ENCODE assay signal across 1 cellular context in the genomic region with DNA sequence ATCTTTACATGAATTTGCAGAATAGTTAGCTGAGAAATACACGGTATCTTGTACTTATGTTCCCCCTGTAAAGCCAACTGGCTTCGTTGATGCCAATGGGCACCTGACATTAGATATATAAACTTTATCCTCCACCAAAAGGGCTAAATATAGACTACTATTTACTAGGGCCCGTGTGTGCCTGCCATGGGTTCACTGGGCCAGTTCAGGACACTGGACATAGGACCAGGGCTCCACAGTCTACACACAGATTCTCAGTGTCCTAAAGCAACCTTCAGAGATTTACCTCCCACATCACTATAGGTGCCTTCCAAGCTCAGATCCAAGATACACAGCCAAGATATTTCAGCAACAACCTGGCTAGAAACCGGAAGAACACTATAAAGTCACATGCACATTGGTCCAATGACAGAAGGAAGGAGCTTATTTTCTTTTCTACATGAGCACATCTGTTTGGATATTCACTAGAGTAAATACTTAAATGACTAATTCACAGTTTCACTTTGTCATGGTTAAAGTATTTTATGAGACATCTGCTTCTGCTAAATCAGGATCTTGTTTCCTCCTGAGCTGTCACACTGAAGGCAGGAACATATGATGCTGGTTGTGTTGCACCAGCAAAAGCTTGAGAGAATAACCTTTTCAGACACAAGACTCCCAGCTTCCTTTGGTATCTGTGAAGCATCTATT.
TF ChIP-seq lines count a peak whose summit lies in the region.

No MANE protein-coding gene starts in this region.

TF ChIP-seq in GM12878, 131 proteins besides CTCF, POLR2A, EP300 and RAD21 (continued from another document and continues in another):
- no peak for TF ChIP-seq KLF5 (IDR thresholded peaks at IDR 0.05; ENCODE audit: partially characterized antibody)
- TF ChIP-seq JUND (IDR thresholded peaks at IDR 0.05; ENCODE audit: low read depth, low read length): 0 out of 2 replicates have a peak, but pooled peaks have one; percentile 46
- TF ChIP-seq TCF3 (IDR thresholded peaks at IDR 0.05; ENCODE audit: borderline replicate concordance, insufficient read depth, low read depth, low read length): no peak
- peak; percentile 88 for TF ChIP-seq JUNB (IDR thresholded peaks at IDR 0.05)
- TF ChIP-seq, protein P1, sequence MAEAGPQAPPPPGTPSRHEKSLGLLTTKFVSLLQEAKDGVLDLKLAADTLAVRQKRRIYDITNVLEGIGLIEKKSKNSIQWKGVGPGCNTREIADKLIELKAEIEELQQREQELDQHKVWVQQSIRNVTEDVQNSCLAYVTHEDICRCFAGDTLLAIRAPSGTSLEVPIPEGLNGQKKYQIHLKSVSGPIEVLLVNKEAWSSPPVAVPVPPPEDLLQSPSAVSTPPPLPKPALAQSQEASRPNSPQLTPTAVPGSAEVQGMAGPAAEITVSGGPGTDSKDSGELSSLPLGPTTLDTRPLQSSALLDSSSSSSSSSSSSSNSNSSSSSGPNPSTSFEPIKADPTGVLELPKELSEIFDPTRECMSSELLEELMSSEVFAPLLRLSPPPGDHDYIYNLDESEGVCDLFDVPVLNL (IDR thresholded peaks at IDR 0.05; ENCODE audit: low read depth, low read length): no peak
- no peak for TF ChIP-seq SMAD1 (IDR thresholded peaks at IDR 0.05; ENCODE audit: low read depth, partially characterized antibody)
- no peak for TF ChIP-seq SMAD5 (IDR thresholded peaks at IDR 0.05; ENCODE audit: low read depth)
- TF ChIP-seq, protein P2, sequence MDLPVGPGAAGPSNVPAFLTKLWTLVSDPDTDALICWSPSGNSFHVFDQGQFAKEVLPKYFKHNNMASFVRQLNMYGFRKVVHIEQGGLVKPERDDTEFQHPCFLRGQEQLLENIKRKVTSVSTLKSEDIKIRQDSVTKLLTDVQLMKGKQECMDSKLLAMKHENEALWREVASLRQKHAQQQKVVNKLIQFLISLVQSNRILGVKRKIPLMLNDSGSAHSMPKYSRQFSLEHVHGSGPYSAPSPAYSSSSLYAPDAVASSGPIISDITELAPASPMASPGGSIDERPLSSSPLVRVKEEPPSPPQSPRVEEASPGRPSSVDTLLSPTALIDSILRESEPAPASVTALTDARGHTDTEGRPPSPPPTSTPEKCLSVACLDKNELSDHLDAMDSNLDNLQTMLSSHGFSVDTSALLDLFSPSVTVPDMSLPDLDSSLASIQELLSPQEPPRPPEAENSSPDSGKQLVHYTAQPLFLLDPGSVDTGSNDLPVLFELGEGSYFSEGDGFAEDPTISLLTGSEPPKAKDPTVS (IDR thresholded peaks at IDR 0.05; ENCODE audit: low read depth, low read length): no peak
- TF ChIP-seq MEF2A (IDR thresholded peaks at IDR 0.05; ENCODE audit: insufficient read depth, low read depth, low read length): peak; percentile 49; the same call in 1 of the 2 replicates
- TF ChIP-seq DPF2 (IDR thresholded peaks at IDR 0.05): peak; percentile 26; the same call in 1 of the 2 replicates
- no peak for TF ChIP-seq MXI1 (IDR thresholded peaks at IDR 0.05; ENCODE audit: low read depth, low read length)
- peak; percentile 31; the same call in 1 of the 2 replicates for TF ChIP-seq MTA2 (IDR thresholded peaks at IDR 0.05; ENCODE audit: low read depth)
- TF ChIP-seq BRCA1 (IDR thresholded peaks at IDR 0.05; ENCODE audit: low read depth, low read length): no peak
- no peak for TF ChIP-seq CHD1 (IDR thresholded peaks at IDR 0.05; ENCODE audit: low read depth, low read length)
- no peak for TF ChIP-seq EZH2 (IDR thresholded peaks at IDR 0.05; ENCODE audit: borderline replicate concordance, control insufficient read depth, low read depth, low read length)
- no peak for TF ChIP-seq CHD4 (IDR thresholded peaks at IDR 0.05)
- no peak for TF ChIP-seq HDAC6 (IDR thresholded peaks at IDR 0.05; ENCODE audit: unreplicated experiment)
- TF ChIP-seq POLR2AphosphoS2 (IDR thresholded peaks at IDR 0.05; ENCODE audit: low read depth, low read length): no peak
- peak; percentile 37; the same call in 1 of the 2 replicates for TF ChIP-seq RUNX3 (IDR thresholded peaks at IDR 0.05; ENCODE audit: low read length)
- TF ChIP-seq SIX5 (IDR thresholded peaks at IDR 0.05; ENCODE audit: low read depth, low read length, severe bottlenecking): no peak
- TF ChIP-seq RBBP5 (conservative IDR thresholded peaks at IDR 0.05): no peak
- TF ChIP-seq CBFB (IDR thresholded peaks at IDR 0.05; ENCODE audit: low read depth): no peak
- no peak for TF ChIP-seq ASH2L (IDR thresholded peaks at IDR 0.05; ENCODE audit: borderline replicate concordance, low read depth)
- TF ChIP-seq SUZ12 (IDR thresholded peaks at IDR 0.05; ENCODE audit: unreplicated experiment): no peak
- no peak for TF ChIP-seq MYB (IDR thresholded peaks at IDR 0.05; ENCODE audit: borderline replicate concordance, low read depth, low read length)
- TF ChIP-seq, protein P3, sequence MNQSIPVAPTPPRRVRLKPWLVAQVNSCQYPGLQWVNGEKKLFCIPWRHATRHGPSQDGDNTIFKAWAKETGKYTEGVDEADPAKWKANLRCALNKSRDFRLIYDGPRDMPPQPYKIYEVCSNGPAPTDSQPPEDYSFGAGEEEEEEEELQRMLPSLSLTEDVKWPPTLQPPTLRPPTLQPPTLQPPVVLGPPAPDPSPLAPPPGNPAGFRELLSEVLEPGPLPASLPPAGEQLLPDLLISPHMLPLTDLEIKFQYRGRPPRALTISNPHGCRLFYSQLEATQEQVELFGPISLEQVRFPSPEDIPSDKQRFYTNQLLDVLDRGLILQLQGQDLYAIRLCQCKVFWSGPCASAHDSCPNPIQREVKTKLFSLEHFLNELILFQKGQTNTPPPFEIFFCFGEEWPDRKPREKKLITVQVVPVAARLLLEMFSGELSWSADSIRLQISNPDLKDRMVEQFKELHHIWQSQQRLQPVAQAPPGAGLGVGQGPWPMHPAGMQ (IDR thresholded peaks at IDR 0.05; ENCODE audit: borderline replicate concordance): no peak
- peak; percentile 63; the same call in 1 of the 2 replicates for TF ChIP-seq IRF4 (IDR thresholded peaks at IDR 0.05; ENCODE audit: low read depth, low read length)
- peak; percentile 78 to 80; a peak in 3 of 4 replicates for TF ChIP-seq IKZF2 (IDR thresholded peaks at IDR 0.05)
- no peak for TF ChIP-seq SUPT20H (IDR thresholded peaks at IDR 0.05; ENCODE audit: borderline replicate concordance, control insufficient read depth, low read depth, low read length)
- no peak for TF ChIP-seq ZNF274 (IDR thresholded peaks at IDR 0.05; ENCODE audit: insufficient read depth, insufficient read length)
- peak; percentile 76 for TF ChIP-seq CREM (IDR thresholded peaks at IDR 0.05; ENCODE audit: low read depth)
- TF ChIP-seq RAD51 (IDR thresholded peaks at IDR 0.05): peak; percentile 64; the same call in 1 of the 2 replicates
- no peak for TF ChIP-seq CEBPB (IDR thresholded peaks at IDR 0.05; ENCODE audit: borderline replicate concordance in 1 of 2, low read depth in 2 of 2, low read length in 2 of 2)
- TF ChIP-seq, protein P4, sequence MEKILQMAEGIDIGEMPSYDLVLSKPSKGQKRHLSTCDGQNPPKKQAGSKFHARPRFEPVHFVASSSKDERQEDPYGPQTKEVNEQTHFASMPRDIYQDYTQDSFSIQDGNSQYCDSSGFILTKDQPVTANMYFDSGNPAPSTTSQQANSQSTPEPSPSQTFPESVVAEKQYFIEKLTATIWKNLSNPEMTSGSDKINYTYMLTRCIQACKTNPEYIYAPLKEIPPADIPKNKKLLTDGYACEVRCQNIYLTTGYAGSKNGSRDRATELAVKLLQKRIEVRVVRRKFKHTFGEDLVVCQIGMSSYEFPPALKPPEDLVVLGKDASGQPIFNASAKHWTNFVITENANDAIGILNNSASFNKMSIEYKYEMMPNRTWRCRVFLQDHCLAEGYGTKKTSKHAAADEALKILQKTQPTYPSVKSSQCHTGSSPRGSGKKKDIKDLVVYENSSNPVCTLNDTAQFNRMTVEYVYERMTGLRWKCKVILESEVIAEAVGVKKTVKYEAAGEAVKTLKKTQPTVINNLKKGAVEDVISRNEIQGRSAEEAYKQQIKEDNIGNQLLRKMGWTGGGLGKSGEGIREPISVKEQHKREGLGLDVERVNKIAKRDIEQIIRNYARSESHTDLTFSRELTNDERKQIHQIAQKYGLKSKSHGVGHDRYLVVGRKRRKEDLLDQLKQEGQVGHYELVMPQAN (conservative IDR thresholded peaks at IDR 0.05): no peak
- TF ChIP-seq, protein P5, sequence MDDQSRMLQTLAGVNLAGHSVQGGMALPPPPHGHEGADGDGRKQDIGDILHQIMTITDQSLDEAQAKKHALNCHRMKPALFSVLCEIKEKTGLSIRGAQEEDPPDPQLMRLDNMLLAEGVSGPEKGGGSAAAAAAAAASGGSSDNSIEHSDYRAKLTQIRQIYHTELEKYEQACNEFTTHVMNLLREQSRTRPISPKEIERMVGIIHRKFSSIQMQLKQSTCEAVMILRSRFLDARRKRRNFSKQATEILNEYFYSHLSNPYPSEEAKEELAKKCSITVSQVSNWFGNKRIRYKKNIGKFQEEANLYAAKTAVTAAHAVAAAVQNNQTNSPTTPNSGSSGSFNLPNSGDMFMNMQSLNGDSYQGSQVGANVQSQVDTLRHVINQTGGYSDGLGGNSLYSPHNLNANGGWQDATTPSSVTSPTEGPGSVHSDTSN (IDR thresholded peaks at IDR 0.05; ENCODE audit: insufficient replicate concordance, low read depth, low read length): no peak
- TF ChIP-seq MYC (IDR thresholded peaks at IDR 0.05; ENCODE audit: insufficient read depth, insufficient read length, insufficient replicate concordance, low read length, severe bottlenecking): no peak
- TF ChIP-seq, protein P6, sequence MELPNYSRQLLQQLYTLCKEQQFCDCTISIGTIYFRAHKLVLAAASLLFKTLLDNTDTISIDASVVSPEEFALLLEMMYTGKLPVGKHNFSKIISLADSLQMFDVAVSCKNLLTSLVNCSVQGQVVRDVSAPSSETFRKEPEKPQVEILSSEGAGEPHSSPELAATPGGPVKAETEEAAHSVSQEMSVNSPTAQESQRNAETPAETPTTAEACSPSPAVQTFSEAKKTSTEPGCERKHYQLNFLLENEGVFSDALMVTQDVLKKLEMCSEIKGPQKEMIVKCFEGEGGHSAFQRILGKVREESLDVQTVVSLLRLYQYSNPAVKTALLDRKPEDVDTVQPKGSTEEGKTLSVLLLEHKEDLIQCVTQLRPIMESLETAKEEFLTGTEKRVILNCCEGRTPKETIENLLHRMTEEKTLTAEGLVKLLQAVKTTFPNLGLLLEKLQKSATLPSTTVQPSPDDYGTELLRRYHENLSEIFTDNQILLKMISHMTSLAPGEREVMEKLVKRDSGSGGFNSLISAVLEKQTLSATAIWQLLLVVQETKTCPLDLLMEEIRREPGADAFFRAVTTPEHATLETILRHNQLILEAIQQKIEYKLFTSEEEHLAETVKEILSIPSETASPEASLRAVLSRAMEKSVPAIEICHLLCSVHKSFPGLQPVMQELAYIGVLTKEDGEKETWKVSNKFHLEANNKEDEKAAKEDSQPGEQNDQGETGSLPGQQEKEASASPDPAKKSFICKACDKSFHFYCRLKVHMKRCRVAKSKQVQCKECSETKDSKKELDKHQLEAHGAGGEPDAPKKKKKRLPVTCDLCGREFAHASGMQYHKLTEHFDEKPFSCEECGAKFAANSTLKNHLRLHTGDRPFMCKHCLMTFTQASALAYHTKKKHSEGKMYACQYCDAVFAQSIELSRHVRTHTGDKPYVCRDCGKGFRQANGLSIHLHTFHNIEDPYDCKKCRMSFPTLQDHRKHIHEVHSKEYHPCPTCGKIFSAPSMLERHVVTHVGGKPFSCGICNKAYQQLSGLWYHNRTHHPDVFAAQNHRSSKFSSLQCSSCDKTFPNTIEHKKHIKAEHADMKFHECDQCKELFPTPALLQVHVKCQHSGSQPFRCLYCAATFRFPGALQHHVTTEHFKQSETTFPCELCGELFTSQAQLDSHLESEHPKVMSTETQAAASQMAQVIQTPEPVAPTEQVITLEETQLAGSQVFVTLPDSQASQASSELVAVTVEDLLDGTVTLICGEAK (IDR thresholded peaks at IDR 0.05; ENCODE audit: borderline replicate concordance): no peak; the same call in 1 of the 2 replicates
- TF ChIP-seq TCF7 (IDR thresholded peaks at IDR 0.05; ENCODE audit: borderline replicate concordance): no peak
- TF ChIP-seq SREBF1 (IDR thresholded peaks at IDR 0.05; ENCODE audit: low read length): no peak
- 0 out of 4 replicates have a peak, but pooled peaks of 1 of the 2 experiments have one; percentile 31 for TF ChIP-seq SRF (IDR thresholded peaks at IDR 0.05; ENCODE audit: low read depth in 2 of 2, low read length in 2 of 2)
- no peak for TF ChIP-seq HDGF (IDR thresholded peaks at IDR 0.05)
- TF ChIP-seq ZNF24 (IDR thresholded peaks at IDR 0.05): no peak
- TF ChIP-seq, protein P7, sequence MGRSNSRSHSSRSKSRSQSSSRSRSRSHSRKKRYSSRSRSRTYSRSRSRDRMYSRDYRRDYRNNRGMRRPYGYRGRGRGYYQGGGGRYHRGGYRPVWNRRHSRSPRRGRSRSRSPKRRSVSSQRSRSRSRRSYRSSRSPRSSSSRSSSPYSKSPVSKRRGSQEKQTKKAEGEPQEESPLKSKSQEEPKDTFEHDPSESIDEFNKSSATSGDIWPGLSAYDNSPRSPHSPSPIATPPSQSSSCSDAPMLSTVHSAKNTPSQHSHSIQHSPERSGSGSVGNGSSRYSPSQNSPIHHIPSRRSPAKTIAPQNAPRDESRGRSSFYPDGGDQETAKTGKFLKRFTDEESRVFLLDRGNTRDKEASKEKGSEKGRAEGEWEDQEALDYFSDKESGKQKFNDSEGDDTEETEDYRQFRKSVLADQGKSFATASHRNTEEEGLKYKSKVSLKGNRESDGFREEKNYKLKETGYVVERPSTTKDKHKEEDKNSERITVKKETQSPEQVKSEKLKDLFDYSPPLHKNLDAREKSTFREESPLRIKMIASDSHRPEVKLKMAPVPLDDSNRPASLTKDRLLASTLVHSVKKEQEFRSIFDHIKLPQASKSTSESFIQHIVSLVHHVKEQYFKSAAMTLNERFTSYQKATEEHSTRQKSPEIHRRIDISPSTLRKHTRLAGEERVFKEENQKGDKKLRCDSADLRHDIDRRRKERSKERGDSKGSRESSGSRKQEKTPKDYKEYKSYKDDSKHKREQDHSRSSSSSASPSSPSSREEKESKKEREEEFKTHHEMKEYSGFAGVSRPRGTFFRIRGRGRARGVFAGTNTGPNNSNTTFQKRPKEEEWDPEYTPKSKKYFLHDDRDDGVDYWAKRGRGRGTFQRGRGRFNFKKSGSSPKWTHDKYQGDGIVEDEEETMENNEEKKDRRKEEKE (IDR thresholded peaks at IDR 0.05): no peak
- TF ChIP-seq, protein P8, sequence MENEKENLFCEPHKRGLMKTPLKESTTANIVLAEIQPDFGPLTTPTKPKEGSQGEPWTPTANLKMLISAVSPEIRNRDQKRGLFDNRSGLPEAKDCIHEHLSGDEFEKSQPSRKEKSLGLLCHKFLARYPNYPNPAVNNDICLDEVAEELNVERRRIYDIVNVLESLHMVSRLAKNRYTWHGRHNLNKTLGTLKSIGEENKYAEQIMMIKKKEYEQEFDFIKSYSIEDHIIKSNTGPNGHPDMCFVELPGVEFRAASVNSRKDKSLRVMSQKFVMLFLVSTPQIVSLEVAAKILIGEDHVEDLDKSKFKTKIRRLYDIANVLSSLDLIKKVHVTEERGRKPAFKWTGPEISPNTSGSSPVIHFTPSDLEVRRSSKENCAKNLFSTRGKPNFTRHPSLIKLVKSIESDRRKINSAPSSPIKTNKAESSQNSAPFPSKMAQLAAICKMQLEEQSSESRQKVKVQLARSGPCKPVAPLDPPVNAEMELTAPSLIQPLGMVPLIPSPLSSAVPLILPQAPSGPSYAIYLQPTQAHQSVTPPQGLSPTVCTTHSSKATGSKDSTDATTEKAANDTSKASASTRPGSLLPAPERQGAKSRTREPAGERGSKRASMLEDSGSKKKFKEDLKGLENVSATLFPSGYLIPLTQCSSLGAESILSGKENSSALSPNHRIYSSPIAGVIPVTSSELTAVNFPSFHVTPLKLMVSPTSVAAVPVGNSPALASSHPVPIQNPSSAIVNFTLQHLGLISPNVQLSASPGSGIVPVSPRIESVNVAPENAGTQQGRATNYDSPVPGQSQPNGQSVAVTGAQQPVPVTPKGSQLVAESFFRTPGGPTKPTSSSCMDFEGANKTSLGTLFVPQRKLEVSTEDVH (IDR thresholded peaks at IDR 0.05; ENCODE audit: low read depth, partially characterized antibody): no peak
